8 cellular contexts compared by ENCODE assay signal in the genomic region with DNA sequence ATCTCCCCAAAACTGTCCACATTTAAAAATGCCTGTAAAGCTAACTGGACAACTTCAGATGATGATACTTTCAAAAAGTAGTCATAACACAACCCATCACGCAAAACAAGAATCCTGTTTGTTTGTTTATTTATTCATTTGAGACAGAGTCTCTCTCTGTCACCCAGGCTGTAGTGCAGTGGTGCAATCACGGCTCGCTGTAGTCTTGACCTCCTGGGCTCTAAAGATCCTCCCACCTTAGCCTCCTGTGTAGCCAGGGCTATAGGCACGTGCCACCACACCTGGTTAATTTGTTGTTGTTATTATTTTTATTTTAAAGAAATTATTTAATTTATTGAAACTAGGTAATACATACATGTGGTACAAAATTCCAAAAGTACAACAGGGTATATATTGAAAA.
"Had no signal": no experiment of that assay in that cellular context is flagged by ENCODE, and none has a peak within 500 bp of the region (broad histone marks: within the 10 kb centered on the region; RNA-seq: fewer than 3 reads in every experiment).

No MANE protein-coding gene starts in this region.

- H3K9me3 ChIP-seq: HAP-1 had no signal

- DNase-seq: GM23248, GOT3, H7, KG1 had no signal

- H2AFZ ChIP-seq: GM23248 had no signal

- H3K36me3 ChIP-seq: HAP-1 had no signal

- H3K4me3 ChIP-seq: GM23248, HAP-1, K562 had no signal

- FAIRE-seq: HTR-8/SVneo, K562 had no signal

- H3K9ac ChIP-seq: GM23248 had no signal

- ATAC-seq: HCT116, K562 had no signal

- H3K27ac ChIP-seq: GM23248 had no signal
